Comparison of ENCODE assay signal across 8 cellular contexts in the genomic region with DNA sequence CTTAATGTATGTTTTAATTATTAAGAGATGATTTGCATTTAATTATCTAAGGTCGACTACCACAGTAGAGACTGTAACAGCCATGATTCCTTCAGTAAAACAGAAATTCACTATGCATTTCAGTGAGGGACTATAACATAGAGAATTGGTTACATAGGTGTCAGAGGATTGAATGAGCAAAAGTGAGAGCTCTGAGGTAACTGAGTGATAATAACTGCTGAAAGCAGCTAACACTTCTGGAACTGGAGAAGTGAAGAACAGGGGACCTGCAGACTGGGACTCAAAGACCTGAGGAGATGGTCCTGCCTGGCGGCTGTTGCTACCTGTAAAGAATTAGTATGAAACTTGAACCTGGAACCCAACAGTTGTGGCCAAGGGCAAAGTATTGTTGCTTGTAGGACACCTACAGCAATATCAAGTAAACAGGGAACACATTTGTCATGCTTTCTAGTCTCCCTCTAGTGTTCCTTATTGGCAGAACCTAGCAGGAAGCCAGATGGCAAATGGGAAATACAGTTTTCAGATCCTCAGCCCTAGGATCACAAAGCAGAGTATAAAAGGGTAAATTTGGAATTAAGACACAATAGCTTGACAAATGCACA.
A peak's percentile ranks its signal among the peaks of the same experiment; 100 is the strongest.
DNase-seq lines count a peak whose midpoint lies in the region; ATAC-seq, FAIRE-seq and TF ChIP-seq lines count a peak whose summit lies in the region.

No MANE protein-coding gene starts in this region.

- H3K36me3 Mint-ChIP-seq in natural killer cell, result no peaks in the 10 kb centered on the region

- H3K27me3 ChIP-seq in K562 (ENCODE audit: control insufficient read depth in 2 of 2, insufficient read depth in 2 of 2, low read length in 2 of 2) (no peaks in the 10 kb centered on the region), HepG2 (ENCODE audit: control insufficient read depth in 1 of 2, insufficient read depth in 2 of 2, low read length in 2 of 2) (no peaks in the 10 kb centered on the region)

- H3K9ac ChIP-seq in K562 (ENCODE audit: insufficient read depth in 1 of 2, low read depth in 2 of 2, low read length in 2 of 2) (peak overlapping the region in 1 of 2 experiments; percentile 21; a peak in 1 of 4 replicates), HepG2 (ENCODE audit: insufficient read depth, low read depth, low read length) (no peak overlapping the region)

- no peak overlapping the region for H3K4me3 ChIP-seq in K562
- H3K4me3 ChIP-seq in HepG2 (replicated peaks in 1 of 3; ENCODE audit: insufficient read depth in 1 of 3, low read depth in 2 of 3, low read length in 3 of 3), result no peak overlapping the region

- 40% methylated on average over 2 of the region's 2 CpGs for WGBS in K562 (ENCODE audit: insufficient coverage, low coverage, missing lambda C conversion rate)
- 97% methylated on average over 2 of the region's 2 CpGs for WGBS in HepG2 (ENCODE audit: low lambda C conversion rate)

- H3K4me3 Mint-ChIP-seq in natural killer cell, result no peak overlapping the region

- peak; percentile 64 to 83 (median 70) for TF ChIP-seq CTCF in K562 (IDR thresholded peaks at IDR 0.05 in 2 of 3, conservative IDR thresholded peaks at IDR 0.05 in 1 of 3; ENCODE audit: insufficient read depth in 2 of 3, low read depth in 1 of 3, low read length in 3 of 3)
- peak; percentile 78 for TF ChIP-seq CTCF in HepG2 (CRISPR knock-in tag; IDR thresholded peaks at IDR 0.05)
- TF ChIP-seq CTCF in natural killer cell (IDR thresholded peaks at IDR 0.05), result no peak

- BruUV-seq in K562 (replicated peaks; lab: Mats Ljungman, UMichigan) (no TSS peak), HepG2 (replicated peaks; lab: Mats Ljungman, UMichigan) (no TSS peak)

- H4K20me1 ChIP-seq in K562 (replicated peaks; ENCODE audit: control insufficient read depth, insufficient read depth, low read length) (no peaks in the 10 kb centered on the region), HepG2 (ENCODE audit: insufficient read depth, low read length) (no peaks in the 10 kb centered on the region)

- TF ChIP-seq EP300 in K562 (IDR thresholded peaks at IDR 0.05; ENCODE audit: low read length) (peak; percentile 19; the same call in 1 of the 2 replicates), HepG2 (IDR thresholded peaks at IDR 0.05; ENCODE audit: low read depth in 2 of 2, low read length in 2 of 2) (no peak), HepG2 (CRISPR knock-in tag; IDR thresholded peaks at IDR 0.05; ENCODE audit: borderline replicate concordance) (no peak)

- FAIRE-seq in K562 (lab: Jason Lieb, UNC) (peak; percentile 86), HepG2 (lab: Jason Lieb, UNC) (peak; percentile 82)

- in situ Hi-C loops in K562 (cut with MboI), result no loop called here
- in situ Hi-C loops in HepG2 (cut with HindIII; ENCODE audit: extremely low pct_ligation_motif_present, low pct_unique_long_range_greater_than_20kb), result no loop called here

- TF ChIP-seq POLR2A in K562 (conservative IDR thresholded peaks at IDR 0.05) (no peak), HepG2 (IDR thresholded peaks at IDR 0.05; ENCODE audit: insufficient read depth in 1 of 2, low read depth in 2 of 2, low read length in 2 of 2) (no peak)

- intact Hi-C loops in K562 (cut with micrococcal nuclease) (loop anchor here (5.0 kb wide), 2 partner anchors 58 to 243 kb away; no protein-coding TSS in a partner anchor), HepG2 (cut with micrococcal nuclease; ENCODE audit: unreplicated experiment) (loop anchor here (1.0 to 10.0 kb wide), 3 partner anchors 33 to 320 kb away; a partner anchor contains a TSS), natural killer cell (cut with micrococcal nuclease) (no loop called here)

- H3K27ac ChIP-seq in K562 (ENCODE audit: extremely low read depth, low read depth, low read length) (peak overlapping the region; percentile 40; the same call in 2 of the 3 replicates), HepG2 (ENCODE audit: extremely low read length, insufficient read depth, low read length) (peak overlapping the region; percentile 11)

- DNase-seq in Ammon's horn (ENCODE audit: low spot score) (peak; percentile 46), NCI-H2196 (lab: John Stamatoyannopoulos, UW; ENCODE audit: unreplicated experiment) (peak; percentile 57), K562 (ENCODE audit: extremely low read depth in 1 of 4, low spot score in 3 of 4) (peak; percentile 29 to 69 (median 46)), HepG2 (ENCODE audit: low spot score) (peak; percentile 58), natural killer cell (no peak), OCI-M2 (lab: John Stamatoyannopoulos, UW; ENCODE audit: unreplicated experiment) (no peak)

- ATAC-seq in GM18511 (IDR thresholded peaks at IDR 0.05; ENCODE audit: unreplicated experiment), result peak; percentile 85
- ATAC-seq in HG03045 (IDR thresholded peaks at IDR 0.05; ENCODE audit: unreplicated experiment), result peak; percentile 65
- ATAC-seq in K562, result peak; percentile 93
- ATAC-seq in HepG2, result peak; percentile 95
- ATAC-seq in natural killer cell, result no peak

- no peak overlapping the region for H3K27ac Mint-ChIP-seq in natural killer cell

- POLR2A ChIA-PET in K562 (lab: Yijun Ruan, JAX), result no interaction called here
- POLR2A ChIA-PET in HepG2 (lab: Yijun Ruan, JAX), result no interaction called here

- H3K36me3 ChIP-seq in K562 (ENCODE audit: control insufficient read depth, insufficient read depth, low read length) (no peaks in the 10 kb centered on the region; the same call in 2 of the 3 replicates), HepG2 (replicated peaks in 1 of 2; ENCODE audit: control insufficient read depth in 1 of 2, insufficient read depth in 2 of 2, low read length in 2 of 2) (no peaks in the 10 kb centered on the region)

- peaks cover 80% of the 10 kb centered on the region for H3K79me2 ChIP-seq in K562 (ENCODE audit: control insufficient read depth, insufficient read depth, low read length)
- H3K79me2 ChIP-seq in HepG2 (ENCODE audit: insufficient read depth, low read length), result peaks cover 27% of the 10 kb centered on the region

- TF ChIP-seq RAD21 in K562 (CRISPR knock-in tag; conservative IDR thresholded peaks at IDR 0.05 in 1 of 2, IDR thresholded peaks at IDR 0.05 in 1 of 2) (peak; percentile 73 to 85), HepG2 (CRISPR knock-in tag; IDR thresholded peaks at IDR 0.05) (no peak)

- peak overlapping the region; percentile 9; the same call in 1 of the 2 replicates for H2AFZ ChIP-seq in K562 (ENCODE audit: low read depth, low read length)
- H2AFZ ChIP-seq in HepG2 (ENCODE audit: low read length), result no peak overlapping the region

- no peak overlapping the region for H3K4me2 ChIP-seq in K562 (ENCODE audit: insufficient read depth, low read length)
- H3K4me2 ChIP-seq in HepG2 (ENCODE audit: low read depth, low read length), result no peak overlapping the region

- peaks cover 7 to 8% of the 10 kb centered on the region in 2 experiments; a peak in 3 of 5 replicates for H3K4me1 ChIP-seq in K562 (replicated peaks in 1 of 2; ENCODE audit: control insufficient read depth in 2 of 2, insufficient read depth in 2 of 2, low read length in 2 of 2)
- peaks cover 16% of the 10 kb centered on the region for H3K4me1 ChIP-seq in HepG2 (ENCODE audit: insufficient read depth, low read length)

- H3K27me3 Mint-ChIP-seq in natural killer cell (ENCODE audit: low read depth in 2 of 2), result no peaks in the 10 kb centered on the region

- no peaks in the 10 kb centered on the region for H3K9me3 ChIP-seq in K562 (replicated peaks; ENCODE audit: control insufficient read depth, insufficient read depth, low read depth, low read length)
- H3K9me3 ChIP-seq in HepG2 (ENCODE audit: low read length), result no peaks in the 10 kb centered on the region

- no peaks in the 10 kb centered on the region for H3K9me3 Mint-ChIP-seq in natural killer cell

- H3K4me1 Mint-ChIP-seq in natural killer cell, result peaks cover 0 to 11% of the 10 kb centered on the region in 2 donors

- CTCF ChIA-PET in K562 (lab: Yijun Ruan, JAX; ENCODE audit: low intra/inter-chr PET ratio) (interaction anchor here (0.7 to 2.0 kb wide), 2 partner anchors 191 to 271 kb away, joined by 6 to 12 read pairs; no protein-coding TSS in a partner anchor), HepG2 (lab: Yijun Ruan, JAX; ENCODE audit: low intra/inter-chr PET ratio, low total read pairs) (interaction anchor here (1.2 kb wide), 1 partner anchor 192 kb away, joined by 3 read pairs; no protein-coding TSS in a partner anchor)

- no peaks in the 10 kb centered on the region for H3K9me1 ChIP-seq in K562 (ENCODE audit: control insufficient read depth, insufficient read depth, low read length)

TF ChIP-seq in K562, 482 proteins besides CTCF, POLR2A, EP300 and RAD21 (continues in another document):
- TF ChIP-seq SMARCB1 (IDR thresholded peaks at IDR 0.05; ENCODE audit: insufficient read length, low read depth) (no peak), SUPT5H (IDR thresholded peaks at IDR 0.05) (no peak), JUND (IDR thresholded peaks at IDR 0.05; ENCODE audit: borderline replicate concordance, low read depth, low read length) (no peak), JUND (tag; IDR thresholded peaks at IDR 0.05; ENCODE audit: borderline replicate concordance, low read depth, low read length) (no peak), U2AF2 (optimal IDR thresholded peaks at IDR 0.05; ENCODE audit: low read depth, low read length) (no peak), ZNF24 (IDR thresholded peaks at IDR 0.05) (peak; percentile 67; the same call in 1 of the 2 replicates), FOXK1 (CRISPR knock-in tag; IDR thresholded peaks at IDR 0.05; ENCODE audit: borderline replicate concordance) (no peak), BRD9 (IDR thresholded peaks at IDR 0.05; ENCODE audit: low read depth, partially characterized antibody) (peak; percentile 18)

TF ChIP-seq in HepG2, 621 proteins besides CTCF, POLR2A, EP300 and RAD21 (continues in another document):
- TF ChIP-seq FOXK1 (CRISPR knock-in tag; IDR thresholded peaks at IDR 0.05; ENCODE audit: borderline replicate concordance, low read depth) (peak; percentile 35; the same call in 1 of the 2 replicates), ELF3 (CRISPR knock-in tag; IDR thresholded peaks at IDR 0.05) (peak; percentile 41; the same call in 1 of the 2 replicates), FOXP1 (IDR thresholded peaks at IDR 0.05) (0 out of 2 replicates have a peak, but pooled peaks have one; percentile 49), FOXP1 (CRISPR knock-in tag; IDR thresholded peaks at IDR 0.05) (peak; percentile 71), FOXA1 (IDR thresholded peaks at IDR 0.05) (no peak), FOXA1 (CRISPR knock-in tag; IDR thresholded peaks at IDR 0.05) (peak; percentile 85), ZNF180 (CRISPR knock-in tag; IDR thresholded peaks at IDR 0.05; ENCODE audit: borderline replicate concordance, low read depth) (no peak), IRF2 (CRISPR knock-in tag; IDR thresholded peaks at IDR 0.05) (0 out of 2 replicates have a peak, but pooled peaks have one; percentile 46), ZKSCAN8 (CRISPR knock-in tag; IDR thresholded peaks at IDR 0.05; ENCODE audit: borderline replicate concordance) (peak; percentile 52; the same call in 1 of the 2 replicates), ERF (CRISPR knock-in tag; IDR thresholded peaks at IDR 0.05) (0 out of 2 replicates have a peak, but pooled peaks have one; percentile 24)
- TF ChIP-seq, protein P1, sequence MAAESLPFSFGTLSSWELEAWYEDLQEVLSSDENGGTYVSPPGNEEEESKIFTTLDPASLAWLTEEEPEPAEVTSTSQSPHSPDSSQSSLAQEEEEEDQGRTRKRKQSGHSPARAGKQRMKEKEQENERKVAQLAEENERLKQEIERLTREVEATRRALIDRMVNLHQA (CRISPR knock-in tag; IDR thresholded peaks at IDR 0.05), result no peak

Comparison
In these comparisons a context has a peak if more than half of its experiments do, and no peak if none do; other contexts are left out.
1. DNase-seq: peak in Ammon's horn (single experiment), NCI-H2196 (single experiment), K562 (4 of 4) and HepG2 (single experiment); none in natural killer cell (single experiment) and OCI-M2 (single experiment).
2. ATAC-seq: peak in GM18511 (single experiment), HG03045 (single experiment), K562 (single experiment) and HepG2 (single experiment); none in natural killer cell (0 of 3).